Comparison of ENCODE assay signal across 31 cellular contexts in the genomic region with DNA sequence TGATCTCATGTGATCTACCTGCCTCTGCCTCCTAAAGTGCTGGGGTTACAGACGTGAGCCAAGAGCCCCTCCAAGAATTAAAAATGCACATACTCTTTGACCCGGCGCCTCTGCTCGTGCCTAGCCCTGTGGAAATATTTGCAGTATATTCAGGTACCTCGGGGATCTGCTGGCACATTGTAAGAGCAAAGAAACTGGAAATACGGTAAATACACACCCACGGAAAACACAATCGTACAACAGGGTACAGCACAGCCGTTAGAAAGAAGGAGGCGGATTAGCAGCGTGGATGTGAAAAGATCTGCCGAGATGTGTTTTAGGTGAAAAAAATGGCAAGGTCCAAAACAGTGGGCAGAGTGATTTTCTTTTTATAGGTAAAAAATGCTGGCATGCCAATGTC.
"Had no signal": no experiment of that assay in that cellular context is flagged by ENCODE, and none has a peak within 500 bp of the region (broad histone marks: within the 10 kb centered on the region; RNA-seq: fewer than 3 reads in every experiment).

No MANE protein-coding gene starts in this region.

- H3K36me3 ChIP-seq: adrenal gland, brain microvascular endothelial cell, breast epithelium had no signal

- DNase-seq: activated B cell treated with CpG ODN at 0.5 μM for 24 hours; activated CD4-positive, alpha-beta memory T cell treated with anti-CD3 and anti-CD28 coated beads for 36 hours; activated CD4-positive, alpha-beta T cell treated with anti-CD3 and anti-CD28 coated beads for 4 hours; activated CD4-positive, alpha-beta T cell treated with anti-CD3 and anti-CD28 coated beads, Interleukin-2, amount 10 ng/mL, durations not matched to agents 24 days and 14 days; activated CD4-positive, alpha-beta T cell treated with anti-CD3 and anti-CD28 coated beads, Interleukin-2, amount 50 U/mL, for 1 hour; activated CD4-positive, alpha-beta T cell treated with anti-CD3 and anti-CD28 coated beads, Interleukin-2, amount 50 U/mL, for 4 hours; activated CD4-positive, CD25-positive, alpha-beta regulatory T cell treated with anti-CD3 and anti-CD28 coated beads, Interleukin-2, amount 50 U/mL, for 72 hours; activated CD8-positive, alpha-beta memory T cell treated with anti-CD3 and anti-CD28 coated beads, Interleukin-2, amount 50 U/mL, for 4 hours; activated CD8-positive, alpha-beta T cell treated with anti-CD3 and anti-CD28 coated beads for 36 hours; activated effector memory CD4-positive, alpha-beta T cell treated with anti-CD3 and anti-CD28 coated beads, Interleukin-2, amount 50 U/mL, for 16 hours; activated gamma-delta T cell treated with Interleukin-2 at 50 U/mL for 16 hours; activated naive CD4-positive, alpha-beta T cell; activated naive CD4-positive, alpha-beta T cell treated with anti-CD3 and anti-CD28 coated beads, Interleukin-2, amount 50 U/mL, for 16 hours; activated naive CD8-positive, alpha-beta T cell treated with anti-CD3 and anti-CD28 coated beads for 36 hours; activated T-cell treated with anti-CD3 and anti-CD28 coated beads for 4 hours; activated T-cell treated with anti-CD3 and anti-CD28 coated beads, Interleukin-2, amount 50 U/mL, for 1 hour; activated T-cell treated with anti-CD3 and anti-CD28 coated beads, Interleukin-2, amount 50 U/mL, for 4 hours; activated T-cell treated with anti-CD3 and anti-CD28 coated beads, Interleukin-2, amount 50 U/mL, for 72 hours; adrenal gland; amniotic stem cell; aorta; body of pancreas; brain microvascular endothelial cell; central memory CD4-positive, alpha-beta T cell; T-helper 1 cell; T-helper 2 cell; T-helper 9 cell had no signal

- H3K9me3 ChIP-seq: adrenal gland, body of pancreas, breast epithelium had no signal

- H3K4me3 ChIP-seq: adrenal gland, body of pancreas, breast epithelium had no signal

- H3K27me3 ChIP-seq: adrenal gland, body of pancreas, brain microvascular endothelial cell, breast epithelium had no signal

- H3K27ac ChIP-seq: adrenal gland, body of pancreas, brain microvascular endothelial cell, breast epithelium, VCaP had no signal

- ATAC-seq: activated CD8-positive, alpha-beta T cell treated with anti-CD3 and anti-CD28 coated beads for 36 hours; activated naive CD4-positive, alpha-beta T cell treated with anti-CD3 and anti-CD28 coated beads, Interleukin-2, amount 50 U/mL, for 72 hours; activated T-cell treated with anti-CD3 and anti-CD28 coated beads, Interleukin-2, amount 50 U/mL, for 4 hours; activated T-cell treated with anti-CD3 and anti-CD28 coated beads, Interleukin-2, amount 50 U/mL, for 72 hours; activated T-helper 17 cell treated with anti-CD3 and anti-CD28 coated beads, Interleukin-2, amount 50 U/mL, for 72 hours; body of pancreas had no signal
